Comparison of ENCODE assay signal across 15 cellular contexts in genomic region chr20:13007596-13007995, GRCh38. TPM values are rescaled to one million over a fixed set of nuclear protein-coding genes. Genes with fewer than 3 reads are reported as not detected.
A peak's percentile ranks its signal among the peaks of the same experiment; 100 is the strongest.
DNase-seq lines count a peak whose midpoint lies in the region; ATAC-seq and TF ChIP-seq lines count a peak whose summit lies in the region.
"Had no signal": no experiment of that assay in that cellular context is flagged by ENCODE, and none has a peak within 500 bp of the region (broad histone marks: within the 10 kb centered on the region; RNA-seq: fewer than 3 reads in every experiment).

No MANE protein-coding gene starts in this region.

- H3K27ac ChIP-seq in VCaP = peak overlapping the region; percentile 75; the same call in 1 of the 2 replicates
- H3K27ac ChIP-seq: C4-2B had no signal

- DNase-seq in natural killer cell = no peak
- DNase-seq in natural killer cell treated with Interleukin-12 subunit alpha and Interleukin-12 subunit beta and Interleukin-15 and Interleukin-18, amount 100 ng/mL, for 72 hours (ENCODE audit: low spot score) = no peak
- DNase-seq in mesothelial cell of epicardium (ENCODE audit: low spot score in 2 of 2, unreplicated experiment in 2 of 2) = no peak
- DNase-seq in NCI-H2029 treated with DMSO at 0.1 percent for 48 hours (lab: John Stamatoyannopoulos, UW) = no peak
- no peak for DNase-seq in NCI-H2107 treated with DMSO at 0.1 percent for 48 hours (lab: John Stamatoyannopoulos, UW; ENCODE audit: unreplicated experiment)
- DNase-seq: ACHN; CD4-positive, alpha-beta memory T cell; COR-L47; DND-41; GDM1; GOT3; H9 had no signal

- H3K4me3 Mint-ChIP-seq in natural killer cell = peak overlapping the region; percentile 38
- no peak overlapping the region for H3K4me3 Mint-ChIP-seq in natural killer cell treated with Interleukin-12 subunit alpha and Interleukin-12 subunit beta and Interleukin-15 and Interleukin-18, amount 100 ng/mL, for 72 hours
- no peak overlapping the region for H3K4me3 Mint-ChIP-seq in mesothelial cell of epicardium
- H3K4me3 Mint-ChIP-seq: H9 had no signal

- H3K9me3 Mint-ChIP-seq in natural killer cell = no peaks in the 10 kb centered on the region
- H3K9me3 Mint-ChIP-seq in natural killer cell treated with Interleukin-12 subunit alpha and Interleukin-12 subunit beta and Interleukin-15 and Interleukin-18, amount 100 ng/mL, for 72 hours = no peaks in the 10 kb centered on the region
- H3K9me3 Mint-ChIP-seq in mesothelial cell of epicardium = peaks cover 3% of the 10 kb centered on the region
- H3K9me3 Mint-ChIP-seq: H9 had no signal

- H3K36me3 Mint-ChIP-seq in natural killer cell (no peaks in the 10 kb centered on the region), mesothelial cell of epicardium (no peaks in the 10 kb centered on the region)
- H3K36me3 Mint-ChIP-seq in natural killer cell treated with Interleukin-12 subunit alpha and Interleukin-12 subunit beta and Interleukin-15 and Interleukin-18, amount 100 ng/mL, for 72 hours = no peaks in the 10 kb centered on the region
- H3K36me3 Mint-ChIP-seq: CD4-positive, alpha-beta memory T cell had no signal

- H3K27me3 Mint-ChIP-seq in natural killer cell (ENCODE audit: low read depth in 2 of 2) = peaks cover 0 to 4% of the 10 kb centered on the region in 2 donors
- H3K27me3 Mint-ChIP-seq in natural killer cell treated with Interleukin-12 subunit alpha and Interleukin-12 subunit beta and Interleukin-15 and Interleukin-18, amount 100 ng/mL, for 72 hours = peaks cover 0 to 5% of the 10 kb centered on the region in 2 donors
- H3K27me3 Mint-ChIP-seq in mesothelial cell of epicardium (ENCODE audit: low read depth) = no peaks in the 10 kb centered on the region

- H3K4me1 Mint-ChIP-seq in natural killer cell (peaks cover 34 to 42% of the 10 kb centered on the region in 2 donors), mesothelial cell of epicardium (peaks cover 51% of the 10 kb centered on the region)
- peaks cover 20 to 25% of the 10 kb centered on the region in 2 donors for H3K4me1 Mint-ChIP-seq in natural killer cell treated with Interleukin-12 subunit alpha and Interleukin-12 subunit beta and Interleukin-15 and Interleukin-18, amount 100 ng/mL, for 72 hours (ENCODE audit: low read depth in 2 of 2)

- H3K27ac Mint-ChIP-seq in natural killer cell (no peak overlapping the region), mesothelial cell of epicardium (peak overlapping the region; percentile 95)
- H3K27ac Mint-ChIP-seq in natural killer cell treated with Interleukin-12 subunit alpha and Interleukin-12 subunit beta and Interleukin-15 and Interleukin-18, amount 100 ng/mL, for 72 hours = no peak overlapping the region
- H3K27ac Mint-ChIP-seq: CD4-positive, alpha-beta memory T cell; H9 had no signal

- intact Hi-C loops in natural killer cell (cut with micrococcal nuclease) = no loop called here

- no peak for TF ChIP-seq CTCF in natural killer cell (IDR thresholded peaks at IDR 0.05)
- TF ChIP-seq CTCF in VCaP (conservative IDR thresholded peaks at IDR 0.05) = no peak
- no peak for TF ChIP-seq CTCF in mesothelial cell of epicardium (IDR thresholded peaks at IDR 0.05; ENCODE audit: unreplicated experiment)

- no peak for ATAC-seq in natural killer cell
- ATAC-seq in natural killer cell treated with Interleukin-12 subunit alpha and Interleukin-12 subunit beta and Interleukin-15 and Interleukin-18, amount 100 ng/mL, for 72 hours = no peak
- ATAC-seq in HG03097 (IDR thresholded peaks at IDR 0.05; ENCODE audit: low FRiP score, unreplicated experiment) = no peak

RNA-seq across cellular contexts. Expression of gene SPTLC3, which starts 1.2 kb away (rescaled TPM):
- total RNA-seq in natural killer cell = 1 to 10 TPM; 1.5 to 4.6 (median 1.9) TPM
- total RNA-seq in natural killer cell treated with Interleukin-12 subunit alpha and Interleukin-12 subunit beta and Interleukin-15 and Interleukin-18, amount 100 ng/mL, for 72 hours = not detected
- 27.0 to 28.5 TPM (median 27.7 TPM) in 3 replicates for total RNA-seq in mesothelial cell of epicardium
